24 cellular contexts compared by ENCODE assay signal in genomic region chr9:123218831-123219230, GRCh38. TPM values are rescaled to one million over a fixed set of nuclear protein-coding genes. Genes with fewer than 3 reads are reported as not detected.
DNase-seq lines count a peak whose midpoint lies in the region; ATAC-seq, FAIRE-seq and TF ChIP-seq lines count a peak whose summit lies in the region.
"Had no signal": no experiment of that assay in that cellular context is flagged by ENCODE, and none has a peak within 500 bp of the region (broad histone marks: within the 10 kb centered on the region; RNA-seq: fewer than 3 reads in every experiment).

No MANE protein-coding gene starts in this region.

- no peaks in the 10 kb centered on the region for H3K27me3 Mint-ChIP-seq in stimulated activated memory B cell treated with anti-CD40 and anti-IgM and Interleukin-4, amounts not matched to agents 10 μg/mL and 1 μg/mL and 100 μg/mL, for 72 hours
- no peaks in the 10 kb centered on the region for H3K27me3 Mint-ChIP-seq in T-cell
- H3K27me3 Mint-ChIP-seq: CD4-positive, CD25-positive, alpha-beta regulatory T cell had no signal

- DNase-seq in SKM-1 (lab: John Stamatoyannopoulos, UW; ENCODE audit: unreplicated experiment) (peak; percentile 8), SKM-1 treated with dmso at 0.1 percent for 144 hours (lab: John Stamatoyannopoulos, UW; ENCODE audit: unreplicated experiment) (no peak), NB4 (ENCODE audit: low read depth) (peak; percentile 19), GM12878 (ENCODE audit: low read depth, low spot score) (no peak), T-cell (no peak), NCI-H187 treated with DMSO at 0.1 percent for 48 hours (lab: John Stamatoyannopoulos, UW) (no peak)
- DNase-seq: BE2C; Caco-2; CD4-positive, CD25-positive, alpha-beta regulatory T cell; DMS153; EL; H9; IMR-90; NCI-H1048; NCI-H1436; NCI-H2029; NCI-H345; NCI-H524 treated with DMSO at 0.1 percent for 48 hours had no signal

- no peak for TF ChIP-seq POLR2A in NB4 (IDR thresholded peaks at IDR 0.05; ENCODE audit: extremely low read depth, insufficient read length)
- no peak for TF ChIP-seq POLR2A in GM12878 (IDR thresholded peaks at IDR 0.05; ENCODE audit: low read depth, low read length)

- H3K4me3 Mint-ChIP-seq in stimulated activated memory B cell treated with anti-CD40 and anti-IgM and Interleukin-4, amounts not matched to agents 10 μg/mL and 1 μg/mL and 100 μg/mL, for 72 hours = no peak overlapping the region
- H3K4me3 Mint-ChIP-seq in T-cell = no peak overlapping the region
- H3K4me3 Mint-ChIP-seq: CD4-positive, CD25-positive, alpha-beta regulatory T cell; H9 had no signal

- FAIRE-seq in GM12878 (lab: Jason Lieb, UNC) = no peak
- FAIRE-seq: GM12892, HTR-8/SVneo, RCC 7860 had no signal

- no peaks in the 10 kb centered on the region for H3K9me3 ChIP-seq in GM12878 (replicated peaks; ENCODE audit: control insufficient read depth, insufficient read depth, low read length)
- H3K9me3 ChIP-seq: BE2C, Caco-2 had no signal

- H3K27ac Mint-ChIP-seq in stimulated activated memory B cell treated with anti-CD40 and anti-IgM and Interleukin-4, amounts not matched to agents 10 μg/mL and 1 μg/mL and 100 μg/mL, for 72 hours = peak overlapping the region; percentile 10
- H3K27ac Mint-ChIP-seq in T-cell = no peak overlapping the region
- H3K27ac Mint-ChIP-seq: H9 had no signal

- no peaks in the 10 kb centered on the region for H4K20me1 ChIP-seq in GM12878 (ENCODE audit: control insufficient read depth, insufficient read depth)

- H3K4me3 ChIP-seq in NB4 (ENCODE audit: low read depth, low read length) (no peak overlapping the region), GM12878 (no peak overlapping the region)

- no peak overlapping the region for H3K9ac ChIP-seq in GM12878 (ENCODE audit: control insufficient read depth, insufficient read depth, low read length)

- no peak for TF ChIP-seq RAD21 in GM12878 (IDR thresholded peaks at IDR 0.05; ENCODE audit: insufficient read depth, low read depth, low read length)

- H3K4me1 Mint-ChIP-seq in stimulated activated memory B cell treated with anti-CD40 and anti-IgM and Interleukin-4, amounts not matched to agents 10 μg/mL and 1 μg/mL and 100 μg/mL, for 72 hours = peaks cover 80% of the 10 kb centered on the region
- H3K4me1 Mint-ChIP-seq in T-cell = peaks cover 18 to 32% (median 18%) of the 10 kb centered on the region in 3 donors

- peaks cover 0 to 10% of the 10 kb centered on the region in 2 experiments; a peak in 1 of 4 replicates for H3K36me3 ChIP-seq in GM12878 (ENCODE audit: control insufficient read depth in 2 of 2, insufficient read depth in 2 of 2, low read length in 1 of 2)
- H3K36me3 ChIP-seq: BE2C had no signal

- WGBS in GM12878 (ENCODE audit: insufficient coverage, insufficient replicate concordance, low lambda C conversion rate, missing lambda C conversion rate) = 89% methylated on average over 3 of the region's 3 CpGs

- CTCF ChIA-PET in GM12878 (lab: Yijun Ruan, JAX) = interaction anchor here (1.0 to 1.2 kb wide), 3 partner anchors 11 to 131 kb away, joined by 3 to 4 read pairs (median 3); no protein-coding TSS in a partner anchor
- CTCF ChIA-PET in T-cell (lab: Charles Lee) = no interaction called here

- in situ Hi-C loops in GM12878 (cut with MboI) = no loop called here

- POLR2A ChIA-PET in GM12878 (lab: Charles Lee) (interaction anchor here (0.5 kb wide), 1 partner anchor 16 kb away, joined by 6 read pairs; no protein-coding TSS in a partner anchor), T-cell (lab: Charles Lee) (no interaction called here)

- SMC1A ChIA-PET in GM12878 (lab: Charles Lee; ENCODE audit: uncharacterized antibody, unreplicated experiment) = interaction anchor here (1.2 to 1.7 kb wide), 4 partner anchors 11 to 79 kb away, joined by 3 to 7 read pairs (median 4); no protein-coding TSS in a partner anchor

- peaks cover 10% of the 10 kb centered on the region; the same call in 1 of the 2 replicates for H3K4me1 ChIP-seq in GM12878 (ENCODE audit: control insufficient read depth, insufficient read depth, low read length)
- H3K4me1 ChIP-seq: Caco-2 had no signal

- intact Hi-C loops in GM12878 (cut with micrococcal nuclease; ENCODE audit: unreplicated experiment) = loop anchor here (5.0 kb wide), 1 partner anchor 42 kb away; no protein-coding TSS in a partner anchor

- no TSS peak for BruUV-seq in GM12878 (replicated peaks; lab: Mats Ljungman, UMichigan)

- H3K27ac ChIP-seq in GM12878 (ENCODE audit: control insufficient read depth, insufficient read depth) = no peak overlapping the region

- peaks cover 30% of the 10 kb centered on the region for H3K79me2 ChIP-seq in GM12878 (ENCODE audit: control insufficient read depth, insufficient read depth, low read length)

- H3K27me3 ChIP-seq in GM12878 (replicated peaks in 1 of 2; ENCODE audit: control insufficient read depth in 2 of 2, insufficient read depth in 2 of 2, low read length in 1 of 2) = no peaks in the 10 kb centered on the region
- H3K27me3 ChIP-seq: BE2C had no signal

- no peak for TF ChIP-seq EP300 in GM12878 (IDR thresholded peaks at IDR 0.05; ENCODE audit: borderline replicate concordance in 1 of 2, control insufficient read depth in 1 of 2, low read depth in 2 of 2, low read length in 2 of 2)

- H3K9me3 Mint-ChIP-seq in stimulated activated memory B cell treated with anti-CD40 and anti-IgM and Interleukin-4, amounts not matched to agents 10 μg/mL and 1 μg/mL and 100 μg/mL, for 72 hours = no peaks in the 10 kb centered on the region
- H3K9me3 Mint-ChIP-seq in T-cell = no peaks in the 10 kb centered on the region
- H3K9me3 Mint-ChIP-seq: H9 had no signal

- TF ChIP-seq CTCF in NB4 (IDR thresholded peaks at IDR 0.05; ENCODE audit: low read depth, low read length) = no peak
- TF ChIP-seq CTCF in GM12878 (IDR thresholded peaks at IDR 0.05 in 2 of 3, conservative IDR thresholded peaks at IDR 0.05 in 1 of 3; ENCODE audit: control insufficient read depth in 2 of 3, extremely low read depth in 1 of 3, insufficient read depth in 1 of 3, low read depth in 3 of 3, low read length in 3 of 3) = no peak

- no peak overlapping the region for H3K4me2 ChIP-seq in GM12878 (ENCODE audit: control insufficient read depth, insufficient read depth)

- H2AFZ ChIP-seq in GM12878 (ENCODE audit: control insufficient read depth, low read depth, low read length) = no peak overlapping the region

- RAD21 ChIA-PET in GM12878 (lab: Charles Lee; ENCODE audit: unreplicated experiment) = no interaction called here

- H3K36me3 Mint-ChIP-seq in stimulated activated memory B cell treated with anti-CD40 and anti-IgM and Interleukin-4, amounts not matched to agents 10 μg/mL and 1 μg/mL and 100 μg/mL, for 72 hours = peaks cover 22% of the 10 kb centered on the region
- peaks cover 4% of the 10 kb centered on the region for H3K36me3 Mint-ChIP-seq in T-cell

- ATAC-seq in GM12878 = no peak
- no peak for ATAC-seq in stimulated activated memory B cell treated with anti-CD40 and anti-IgM and Interleukin-4, amounts not matched to agents 10 μg/mL and 1 μg/mL and 100 μg/mL, for 72 hours
- no peak for ATAC-seq in T-cell (replicated peaks in 1 of 4)
- no peak for ATAC-seq in GM18520 (IDR thresholded peaks at IDR 0.05; ENCODE audit: unreplicated experiment)
- ATAC-seq: Right ventricle myocardium inferior had no signal

TF ChIP-seq in GM12878, 131 proteins besides CTCF, POLR2A, EP300 and RAD21:
- TF ChIP-seq BMI1 (IDR thresholded peaks at IDR 0.05; ENCODE audit: borderline replicate concordance) = no peak
- peak; percentile 55 for TF ChIP-seq SPI1 (IDR thresholded peaks at IDR 0.05; ENCODE audit: borderline replicate concordance, insufficient read depth, low read depth, low read length)

RNA-seq across cellular contexts. Expression of gene STRBP, which starts 49.6 kb away (rescaled TPM):
- 96.6 and 97.9 TPM in 2 replicates for total RNA-seq in GM12878 (2013; cell fraction: nucleolus; rRNA removed)
- total RNA-seq in GM12878 (2014; rRNA removed) (60.5 and 67.8 TPM in 2 replicates), GM12878 (2014; rRNA removed; fragmentation: Illumina TruSeq; extraction: Trizol) (89.2 and 89.8 TPM in 2 replicates), GM12878 (2021) (80.8 and 89.4 TPM in 2 replicates), T-cell (10 to 100 TPM; 18.6 to 26.9 (median 20.0) TPM)
- 41.4 TPM for polyA plus RNA-seq in GM12878 (2011; ENCODE audit: low read depth)
- polyA plus RNA-seq in GM12878 (2011; rRNA removed) (54.1 and 71.2 TPM in 2 replicates), GM12878 (2014; fragmentation: Illumina TruSeq; extraction: Trizol) (80.4 and 89.4 TPM in 2 replicates), GM12878 (2014; fragmentation: Nextera tagmentation; extraction: Ambion mirVana) (10 to 100 TPM; 31.0 to 50.1 TPM), GM12878 (2014; rRNA removed) (55.2 and 62.4 TPM in 2 replicates), GM12878 (2016; fragmentation: Nextera tagmentation; extraction: Ambion mirVana) (10 to 100 TPM; 95.0 to 96.8 TPM)
- polyA plus RNA-seq in GM12878 (2011; cell fraction: cytosol; rRNA removed) = 20.4 and 23.0 TPM in 2 replicates
- 41.7 and 50.3 TPM in 2 replicates for polyA plus RNA-seq in GM12878 (2011; cell fraction: nucleus; rRNA removed)
- polyA plus RNA-seq in GM12878 (2012) = 72.4 and 91.2 TPM in 2 replicates
- 30.3 and 38.5 TPM in 2 replicates for polyA minus RNA-seq in GM12878 (2011; rRNA and poly(A)+ RNA removed)
- polyA minus RNA-seq in GM12878 (2011; cell fraction: cytosol; rRNA and poly(A)+ RNA removed) = 20.2 and 22.0 TPM in 2 replicates
- polyA minus RNA-seq in GM12878 (2011; cell fraction: nucleus; rRNA and poly(A)+ RNA removed) = 27.6 and 58.4 TPM in 2 replicates

Comparison
In these comparisons a context has a peak if more than half of its experiments do, and no peak if none do; other contexts are left out.
1. DNase-seq: peak in SKM-1 (single experiment) and NB4 (single experiment); none in SKM-1 treated with dmso at 0.1 percent for 144 hours (single experiment), GM12878 (single experiment), T-cell (0 of 34) and NCI-H187 treated with DMSO at 0.1 percent for 48 hours (single experiment).